Comparison of ENCODE assay signal across 11 cellular contexts in genomic region chr9:104772707-104773106, GRCh38. TPM values are rescaled to one million over a fixed set of nuclear protein-coding genes. Genes with fewer than 3 reads are reported as not detected.
DNase-seq lines count a peak whose midpoint lies in the region; ATAC-seq, FAIRE-seq and TF ChIP-seq lines count a peak whose summit lies in the region.
"Had no signal": no experiment of that assay in that cellular context is flagged by ENCODE, and none has a peak within 500 bp of the region (broad histone marks: within the 10 kb centered on the region; RNA-seq: fewer than 3 reads in every experiment).

No MANE protein-coding gene starts in this region.

- peaks cover 7% of the 10 kb centered on the region for H3K4me1 Mint-ChIP-seq in mesothelial cell of epicardium

- ATAC-seq in HG02623 (IDR thresholded peaks at IDR 0.05; ENCODE audit: unreplicated experiment) (peak; percentile 25), left cardiac atrium (peak; percentile 48 to 72), HG03159 (IDR thresholded peaks at IDR 0.05; ENCODE audit: unreplicated experiment) (no peak)
- ATAC-seq: stimulated activated naive CD8-positive, alpha-beta T cell treated with anti-CD3 and anti-CD28 coated beads, Interleukin-15, Interleukin-2, amounts not matched to agents 100 U/mL and 50 U/mL, for 24 hours had no signal

- intact Hi-C loops in left cardiac atrium (cut with DNase I): no loop called here

- no peak for DNase-seq in GM12892 (ENCODE audit: insufficient read length)
- DNase-seq in NCI-H2171 (lab: John Stamatoyannopoulos, UW): peak; percentile 11
- DNase-seq in left cardiac atrium: no peak
- no peak for DNase-seq in KG1 (lab: John Stamatoyannopoulos, UW)
- no peak for DNase-seq in AG20443 (ENCODE audit: low spot score)
- no peak for DNase-seq in mesothelial cell of epicardium (ENCODE audit: low spot score in 2 of 2, unreplicated experiment in 2 of 2)
- DNase-seq: DMS153; IMR-90; stimulated activated naive CD8-positive, alpha-beta T cell treated with anti-CD3 and anti-CD28 coated beads, Interleukin-15, Interleukin-2, amounts not matched to agents 100 U/mL and 50 U/mL, for 24 hours had no signal

- H3K27me3 Mint-ChIP-seq in mesothelial cell of epicardium (ENCODE audit: low read depth): no peaks in the 10 kb centered on the region

- no peak for TF ChIP-seq POLR2A in GM12892 (IDR thresholded peaks at IDR 0.05; ENCODE audit: low read depth, low read length)

- no peaks in the 10 kb centered on the region for H3K9me3 Mint-ChIP-seq in mesothelial cell of epicardium

- H3K36me3 Mint-ChIP-seq in mesothelial cell of epicardium: peaks cover 17% of the 10 kb centered on the region

- FAIRE-seq in GM12892 (lab: Jason Lieb, UNC): peak; percentile 53

- H3K4me3 Mint-ChIP-seq in mesothelial cell of epicardium: no peak overlapping the region

- TF ChIP-seq CTCF in mesothelial cell of epicardium (IDR thresholded peaks at IDR 0.05; ENCODE audit: unreplicated experiment): no peak

- H3K27ac Mint-ChIP-seq in mesothelial cell of epicardium: no peak overlapping the region

RNA-seq across cellular contexts. Expression of gene NIPSNAP3B, which starts 8.8 kb away (rescaled TPM):
- polyA plus RNA-seq in GM12892 (2012; ENCODE audit: missing spikeins): 4.8 TPM
- total RNA-seq in left cardiac atrium: 10 to 100 TPM; 15.0 to 15.5 TPM
- 9.2 to 10.1 TPM (median 9.9 TPM) in 3 replicates for total RNA-seq in mesothelial cell of epicardium

RNA-seq across cellular contexts. Expression of gene NIPSNAP3A, which starts 25.2 kb away (rescaled TPM):
- polyA plus RNA-seq in GM12892 (2012; ENCODE audit: missing spikeins): 19.9 TPM
- total RNA-seq in left cardiac atrium: 10 to 100 TPM; 15.4 to 20.3 TPM
- total RNA-seq in mesothelial cell of epicardium: 25.1 to 26.2 TPM (median 25.6 TPM) in 3 replicates
